ENCODE assay signal across 18 cellular contexts in the genomic region with DNA sequence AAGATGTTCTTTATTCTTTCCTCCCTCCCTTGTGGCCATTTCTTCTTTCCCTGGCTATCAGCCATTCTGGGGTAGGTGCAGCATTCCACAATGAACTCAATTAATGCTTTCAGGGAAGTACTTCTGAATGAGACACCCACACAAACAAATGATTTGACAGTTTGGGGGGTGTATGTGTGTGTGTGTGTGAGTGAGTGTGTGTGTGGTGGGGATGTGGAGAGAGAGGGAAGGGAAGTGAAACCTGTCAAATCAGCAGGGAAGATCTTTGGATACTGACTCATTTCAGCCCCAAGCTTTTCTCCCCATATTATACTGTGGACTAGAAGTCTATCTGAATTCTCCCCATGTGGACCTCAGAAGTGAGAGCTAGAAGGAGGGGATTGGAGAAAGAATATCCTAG.
DNase-seq lines count a peak whose midpoint lies in the region; ATAC-seq and TF ChIP-seq lines count a peak whose summit lies in the region.
"Had no signal": no experiment of that assay in that cellular context is flagged by ENCODE, and none has a peak within 500 bp of the region (broad histone marks: within the 10 kb centered on the region; RNA-seq: fewer than 3 reads in every experiment).

No MANE protein-coding gene starts in this region.

- no peak overlapping the region for H3K27ac ChIP-seq in breast epithelium
- H3K27ac ChIP-seq: brain microvascular endothelial cell had no signal

- H3K9me3 ChIP-seq in breast epithelium: no peaks in the 10 kb centered on the region

- no peaks in the 10 kb centered on the region for H3K36me3 ChIP-seq in breast epithelium

- intact Hi-C loops in breast epithelium (cut with DNase I; ENCODE audit: low total_unique reads): no loop called here

- H3K4me3 ChIP-seq in choroid plexus epithelial cell (ENCODE audit: low read depth, low read length): no peak overlapping the region
- no peak overlapping the region for H3K4me3 ChIP-seq in breast epithelium

- no peak for TF ChIP-seq POLR2A in breast epithelium (IDR thresholded peaks at IDR 0.05)

- DNase-seq in ELR (ENCODE audit: low read depth) (peak; percentile 39), NOMO-1 treated with DMSO at 0.1 percent for 48 hours (lab: John Stamatoyannopoulos, UW; ENCODE audit: unreplicated experiment) (peak; percentile 84), choroid plexus epithelial cell (ENCODE audit: low read depth) (peak; percentile 51), pons (ENCODE audit: low spot score) (peak; percentile 71), breast epithelium (ENCODE audit: low spot score in 2 of 2) (no peak), NCI-H774 (lab: John Stamatoyannopoulos, UW) (no peak)
- DNase-seq: activated CD4-positive, alpha-beta memory T cell treated with anti-CD3 and anti-CD28 coated beads, Interleukin-2, amount 10 ng/mL, durations not matched to agents 7 days and 5 days; brain microvascular endothelial cell; effector CD8-positive, alpha-beta T cell; H7; Kasumi-1; NCI-H187 treated with DMSO at 0.1 percent for 48 hours; NCI-H69; occipital lobe; SHP77 treated with DMSO at 0.1 percent for 48 hours; stimulated activated CD4-positive, alpha-beta T cell treated with anti-CD3 and anti-CD28 coated beads, Interleukin-15, amount 100 ng/mL, for 24 hours had no signal

- H3K4me1 ChIP-seq in breast epithelium: no peaks in the 10 kb centered on the region

- H3K27me3 ChIP-seq in breast epithelium: no peaks in the 10 kb centered on the region
- H3K27me3 ChIP-seq: brain microvascular endothelial cell had no signal

- ATAC-seq in esophagus mucosa (no peak), GM18909 (IDR thresholded peaks at IDR 0.05; ENCODE audit: poor library complexity, unreplicated experiment) (no peak)

- no peak for TF ChIP-seq CTCF in choroid plexus epithelial cell (conservative IDR thresholded peaks at IDR 0.05; ENCODE audit: low read depth, low read length)
- no peak for TF ChIP-seq CTCF in breast epithelium (IDR thresholded peaks at IDR 0.05)

Comparison
In these comparisons a context has a peak if more than half of its experiments do, and no peak if none do; other contexts are left out.
1. DNase-seq: peak in ELR (single experiment), NOMO-1 treated with DMSO at 0.1 percent for 48 hours (single experiment), choroid plexus epithelial cell (single experiment) and pons (single experiment); none in breast epithelium (0 of 2) and NCI-H774 (single experiment).